Comparison of ENCODE assay signal across 8 cellular contexts in the genomic region with DNA sequence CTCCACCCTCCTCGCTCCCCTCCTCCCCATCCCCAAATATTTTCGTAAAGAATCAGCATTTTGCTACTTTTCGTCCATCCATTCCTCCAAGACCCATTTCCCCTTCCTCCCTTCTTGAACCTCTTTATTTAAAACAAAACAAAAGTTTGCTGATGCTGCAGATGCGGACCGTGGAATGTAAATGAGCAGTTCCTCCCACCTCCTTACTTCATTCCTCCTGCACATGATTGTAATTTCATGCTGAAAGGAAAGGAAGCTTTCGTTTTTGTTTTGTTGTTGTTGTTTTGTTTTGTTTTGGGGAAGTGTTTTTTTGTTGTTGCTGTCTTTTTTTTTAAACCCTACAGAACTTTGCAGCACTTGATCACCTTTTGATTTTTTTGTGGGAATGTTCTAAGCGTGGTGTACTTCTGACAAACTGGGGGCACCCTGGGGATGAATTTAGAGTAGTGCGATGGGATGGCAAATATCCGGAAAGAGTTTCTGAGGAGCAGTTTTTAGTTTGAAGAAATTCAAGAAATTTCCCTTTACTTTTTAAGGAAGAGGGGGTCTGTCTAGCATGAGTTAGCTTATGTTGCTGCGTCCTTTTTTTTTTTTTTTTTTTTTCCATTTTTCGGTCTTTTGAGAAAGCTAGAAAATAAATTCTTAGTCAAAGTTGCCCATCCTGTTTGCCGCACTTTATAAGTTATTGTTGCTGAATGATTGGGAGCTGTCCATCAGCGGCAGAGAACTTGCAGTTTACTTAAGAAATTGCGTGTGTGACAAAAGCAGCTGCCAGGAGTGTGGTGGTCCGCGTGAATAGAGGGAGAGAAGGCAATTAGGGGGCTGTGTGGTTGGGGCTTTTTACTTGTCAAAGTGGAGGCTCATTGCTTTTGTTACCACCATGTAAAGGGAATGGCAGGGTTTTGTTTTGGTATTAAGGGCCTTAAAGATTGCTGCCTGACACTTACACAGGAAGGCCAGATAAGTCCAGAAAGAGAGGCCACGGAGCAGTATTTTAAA.
DNase-seq lines count a peak whose midpoint lies in the region; ATAC-seq and TF ChIP-seq lines count a peak whose summit lies in the region.

No MANE protein-coding gene starts in this region.

- WGBS in psoas muscle, 3 donors = 83 to 88% (median 86%) methylated on average over 17 of the region's 17 CpGs

- DNase-seq in ELF-1 (ENCODE audit: low read depth, low spot score) (peak; percentile 42), SJSA1 (ENCODE audit: low read depth in 1 of 2, low spot score in 2 of 2) (peak in 1 of 2 experiments; percentile 49), fibroblast of the aortic adventitia (ENCODE audit: low read depth) (peak; percentile 31), psoas muscle (no peak), MV-4-11 (lab: John Stamatoyannopoulos, UW) (no peak), NCI-H1436 treated with DMSO at 0.1 percent for 48 hours (lab: John Stamatoyannopoulos, UW) (no peak)

- H3K27ac ChIP-seq in SJSA1 (peak overlapping the region; percentile 22), psoas muscle (no peak overlapping the region)

- intact Hi-C loops in psoas muscle (cut with DNase I) = loop anchor here (2.0 to 10.0 kb wide), 5 partner anchors 175 to 563 kb away; a partner anchor contains a TSS

- TF ChIP-seq CTCF in fibroblast of the aortic adventitia (IDR thresholded peaks at IDR 0.05; ENCODE audit: insufficient read depth, low read length) (no peak), psoas muscle (IDR thresholded peaks at IDR 0.05) (no peak)

- no peaks in the 10 kb centered on the region for H3K36me3 ChIP-seq in SJSA1
- no peaks in the 10 kb centered on the region for H3K36me3 ChIP-seq in psoas muscle (ENCODE audit: insufficient read depth in 1 of 2, low read depth in 1 of 2)

- ATAC-seq in psoas muscle (no peak), HG02852 (IDR thresholded peaks at IDR 0.05; ENCODE audit: unreplicated experiment) (no peak), GM18511 (IDR thresholded peaks at IDR 0.05; ENCODE audit: unreplicated experiment) (no peak)

- no peaks in the 10 kb centered on the region for H3K27me3 ChIP-seq in SJSA1 (replicated peaks)
- no peaks in the 10 kb centered on the region for H3K27me3 ChIP-seq in psoas muscle (ENCODE audit: insufficient read depth in 3 of 3, low read length in 2 of 3)

- H3K4me3 ChIP-seq in SJSA1 (peak overlapping the region; percentile 38), fibroblast of the aortic adventitia (ENCODE audit: low read depth, low read length) (peak overlapping the region; percentile 65), psoas muscle (peak overlapping the region; percentile 42)

- H3K9me3 ChIP-seq in SJSA1 (replicated peaks) (no peaks in the 10 kb centered on the region), psoas muscle (no peaks in the 10 kb centered on the region)

- H3K4me1 ChIP-seq in SJSA1 (replicated peaks) = peaks cover 58% of the 10 kb centered on the region
- peaks cover 4% of the 10 kb centered on the region for H3K4me1 ChIP-seq in psoas muscle

Comparison
In these comparisons a context has a peak if more than half of its experiments do, and no peak if none do; other contexts are left out.
1. DNase-seq: peak in ELF-1 (single experiment) and fibroblast of the aortic adventitia (single experiment); none in psoas muscle (0 of 2), MV-4-11 (single experiment) and NCI-H1436 treated with DMSO at 0.1 percent for 48 hours (single experiment).
2. Peak in every context shown above with its lines, with median percentiles within 50 percentile points of each other: H3K4me3 ChIP-seq.